In genomic region chr17:7043544-7044268, GRCh38 we compare ENCODE assay signal across 1 cellular context.
A peak's percentile ranks its signal among the peaks of the same experiment; 100 is the strongest.
TF ChIP-seq lines count a peak whose summit lies in the region.

SLC16A11 (minus strand) TSS chr17:7044092; CDS start chr17:7043513, 579 bp downstream.

TF ChIP-seq in HEK293, 187 proteins besides CTCF, POLR2A, EP300 and RAD21 (continued from another document):
- TF ChIP-seq PATZ1 (tag by site-specific recombination; IDR thresholded peaks at IDR 0.05) (peak; percentile 71), ZBTB17 (tag by site-specific recombination; IDR thresholded peaks at IDR 0.05) (peak; percentile 86), ZBTB6 (tag by site-specific recombination; IDR thresholded peaks at IDR 0.05) (peak; percentile 97), ATF2 (tag by site-specific recombination; IDR thresholded peaks at IDR 0.05; ENCODE audit: low read depth) (no peak), ZNF354C (tag by site-specific recombination; IDR thresholded peaks at IDR 0.05; ENCODE audit: borderline replicate concordance, low read depth) (no peak), ZFHX2 (tag by site-specific recombination; conservative IDR thresholded peaks at IDR 0.05) (peak; percentile 91), ZNF624 (tag by site-specific recombination; IDR thresholded peaks at IDR 0.05) (no peak), ZNF335 (tag by site-specific recombination; conservative IDR thresholded peaks at IDR 0.05) (no peak), GLIS2 (tag by site-specific recombination; IDR thresholded peaks at IDR 0.05) (peak; percentile 95), ZNF792 (tag by site-specific recombination; IDR thresholded peaks at IDR 0.05) (no peak), ZNF677 (tag by site-specific recombination; IDR thresholded peaks at IDR 0.05) (no peak), YY2 (tag by site-specific recombination; IDR thresholded peaks at IDR 0.05) (no peak), ZNF626 (tag by site-specific recombination; IDR thresholded peaks at IDR 0.05) (no peak), ZNF660 (tag by site-specific recombination; IDR thresholded peaks at IDR 0.05) (no peak), ZNF596 (tag by site-specific recombination; IDR thresholded peaks at IDR 0.05) (peak; percentile 72), EGR2 (tag by site-specific recombination; IDR thresholded peaks at IDR 0.05; ENCODE audit: low read depth) (peak; percentile 89), GLIS1 (tag by site-specific recombination; IDR thresholded peaks at IDR 0.05) (peak; percentile 92), ZNF514 (tag by site-specific recombination; IDR thresholded peaks at IDR 0.05) (no peak)
- TF ChIP-seq, protein P1, sequence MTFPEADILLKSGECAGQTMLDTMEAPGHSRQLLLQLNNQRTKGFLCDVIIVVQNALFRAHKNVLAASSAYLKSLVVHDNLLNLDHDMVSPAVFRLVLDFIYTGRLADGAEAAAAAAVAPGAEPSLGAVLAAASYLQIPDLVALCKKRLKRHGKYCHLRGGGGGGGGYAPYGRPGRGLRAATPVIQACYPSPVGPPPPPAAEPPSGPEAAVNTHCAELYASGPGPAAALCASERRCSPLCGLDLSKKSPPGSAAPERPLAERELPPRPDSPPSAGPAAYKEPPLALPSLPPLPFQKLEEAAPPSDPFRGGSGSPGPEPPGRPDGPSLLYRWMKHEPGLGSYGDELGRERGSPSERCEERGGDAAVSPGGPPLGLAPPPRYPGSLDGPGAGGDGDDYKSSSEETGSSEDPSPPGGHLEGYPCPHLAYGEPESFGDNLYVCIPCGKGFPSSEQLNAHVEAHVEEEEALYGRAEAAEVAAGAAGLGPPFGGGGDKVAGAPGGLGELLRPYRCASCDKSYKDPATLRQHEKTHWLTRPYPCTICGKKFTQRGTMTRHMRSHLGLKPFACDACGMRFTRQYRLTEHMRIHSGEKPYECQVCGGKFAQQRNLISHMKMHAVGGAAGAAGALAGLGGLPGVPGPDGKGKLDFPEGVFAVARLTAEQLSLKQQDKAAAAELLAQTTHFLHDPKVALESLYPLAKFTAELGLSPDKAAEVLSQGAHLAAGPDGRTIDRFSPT (tag by site-specific recombination; IDR thresholded peaks at IDR 0.05) = peak; percentile 72
TF ChIP-seq in HEK293: peak in this region for 35.
